ENCODE assay signal across 10 cellular contexts in genomic region chr2:238220892-238221521, GRCh38. TPM values are rescaled to one million over a fixed set of nuclear protein-coding genes. Genes with fewer than 3 reads are reported as not detected.
DNase-seq lines count a peak whose midpoint lies in the region; ATAC-seq, FAIRE-seq and TF ChIP-seq lines count a peak whose summit lies in the region.
"Had no signal": no experiment of that assay in that cellular context is flagged by ENCODE, and none has a peak within 500 bp of the region (broad histone marks: within the 10 kb centered on the region; RNA-seq: fewer than 3 reads in every experiment).

No MANE protein-coding gene starts in this region.

- intact Hi-C loops in MCF 10A (cut with micrococcal nuclease) = no loop called here
- intact Hi-C loops in activated naive CD4-positive, alpha-beta T cell treated with anti-CD3 and anti-CD28 coated beads for 36 hours (cut with micrococcal nuclease) = no loop called here

- no peak for FAIRE-seq in H54 (lab: Jason Lieb, UNC)

- POLR2A ChIA-PET in MCF 10A (lab: Yijun Ruan, JAX) = interaction anchor here (0.8 to 2.1 kb wide), 2 partner anchors 17 to 18 kb away, joined by 4 read pairs; no protein-coding TSS in a partner anchor

- H3K4me1 Mint-ChIP-seq in MCF 10A (ENCODE audit: insufficient read depth, unreplicated experiment) = no peaks in the 10 kb centered on the region
- no peaks in the 10 kb centered on the region for H3K4me1 Mint-ChIP-seq in activated naive CD4-positive, alpha-beta T cell treated with anti-CD3 and anti-CD28 coated beads for 36 hours (ENCODE audit: low read depth)
- H3K4me1 Mint-ChIP-seq: natural killer cell had no signal

- ATAC-seq in HG03469 (IDR thresholded peaks at IDR 0.05; ENCODE audit: unreplicated experiment) = no peak
- ATAC-seq: esophagus mucosa had no signal

- H3K4me3 Mint-ChIP-seq in MCF 10A (ENCODE audit: unreplicated experiment) = peak overlapping the region; percentile 28
- no peak overlapping the region for H3K4me3 Mint-ChIP-seq in activated naive CD4-positive, alpha-beta T cell treated with anti-CD3 and anti-CD28 coated beads for 36 hours
- H3K4me3 Mint-ChIP-seq: natural killer cell had no signal

- no peaks in the 10 kb centered on the region for H3K9me3 Mint-ChIP-seq in MCF 10A (ENCODE audit: unreplicated experiment)
- no peaks in the 10 kb centered on the region for H3K9me3 Mint-ChIP-seq in activated naive CD4-positive, alpha-beta T cell treated with anti-CD3 and anti-CD28 coated beads for 36 hours
- H3K9me3 Mint-ChIP-seq: natural killer cell had no signal

- TF ChIP-seq POLR2A in H54 (IDR thresholded peaks at IDR 0.05; ENCODE audit: low read depth, low read length) = peak; percentile 56

- no peaks in the 10 kb centered on the region for H3K27me3 Mint-ChIP-seq in MCF 10A (ENCODE audit: insufficient read depth, unreplicated experiment)
- peaks cover 2% of the 10 kb centered on the region for H3K27me3 Mint-ChIP-seq in activated naive CD4-positive, alpha-beta T cell treated with anti-CD3 and anti-CD28 coated beads for 36 hours (ENCODE audit: low read depth)

- CTCF ChIA-PET in MCF 10A (lab: Yijun Ruan, JAX) = no interaction called here
- CTCF ChIA-PET in activated naive CD4-positive, alpha-beta T cell treated with anti-CD3 and anti-CD28 coated beads for 36 hours (lab: Charles Lee) = interaction anchor here (1.0 to 1.5 kb wide), 2 partner anchors 8 to 82 kb away, joined by 3 to 6 read pairs; partner anchors contain the start of gene KLHL30

- no TSS peak for BruUV-seq in MCF 10A (replicated peaks; lab: Mats Ljungman, UMichigan)

- DNase-seq in C1 segment of cervical spinal cord (lab: John Stamatoyannopoulos, UW) (peak in 12 of 14 donors; percentile 15 to 92 (median 68)), H54 (ENCODE audit: insufficient read length, low spot score) (peak; percentile 60), MCF 10A (ENCODE audit: unreplicated experiment) (no peak), midbrain (lab: John Stamatoyannopoulos, UW) (peak; percentile 82), KG1 (lab: John Stamatoyannopoulos, UW) (no peak)
- no peak for DNase-seq in NK-92 treated with Interleukin-12 subunit alpha and Interleukin-12 subunit beta, amount 100 ng/mL, for 24 hours (lab: John Stamatoyannopoulos, UW)
- no peak for DNase-seq in activated naive CD4-positive, alpha-beta T cell treated with anti-CD3 and anti-CD28 coated beads for 36 hours
- DNase-seq: natural killer cell had no signal

- no peaks in the 10 kb centered on the region for H3K36me3 Mint-ChIP-seq in MCF 10A (ENCODE audit: insufficient read depth, unreplicated experiment)
- H3K36me3 Mint-ChIP-seq in activated naive CD4-positive, alpha-beta T cell treated with anti-CD3 and anti-CD28 coated beads for 36 hours (ENCODE audit: low read depth) = no peaks in the 10 kb centered on the region
- H3K36me3 Mint-ChIP-seq: natural killer cell had no signal

- TF ChIP-seq CTCF in MCF 10A (IDR thresholded peaks at IDR 0.05; ENCODE audit: unreplicated experiment) = no peak

- no peak overlapping the region for H3K27ac Mint-ChIP-seq in MCF 10A (ENCODE audit: low read depth, unreplicated experiment)
- no peak overlapping the region for H3K27ac Mint-ChIP-seq in activated naive CD4-positive, alpha-beta T cell treated with anti-CD3 and anti-CD28 coated beads for 36 hours

RNA-seq across cellular contexts. Expression of gene ILKAP, which starts 17.5 kb away (rescaled TPM):
- total RNA-seq in MCF 10A (2022) = 57.2 and 59.6 TPM in 2 replicates
- total RNA-seq in activated naive CD4-positive, alpha-beta T cell treated with anti-CD3 and anti-CD28 coated beads for 36 hours = 10 to 100 TPM; 46.6 to 46.7 TPM

RNA-seq across cellular contexts. Expression of gene HES6, which starts 18.8 kb away (rescaled TPM):
- total RNA-seq in MCF 10A (2022) = 16.8 and 19.7 TPM in 2 replicates
- 1 to 10 TPM; 3.1 to 4.0 TPM for total RNA-seq in activated naive CD4-positive, alpha-beta T cell treated with anti-CD3 and anti-CD28 coated beads for 36 hours

Comparison
In these comparisons a context has a peak if more than half of its experiments do, and no peak if none do; other contexts are left out.
1. DNase-seq: peak in C1 segment of cervical spinal cord (12 of 14), H54 (single experiment) and midbrain (single experiment); none in MCF 10A (single experiment), NK-92 treated with Interleukin-12 subunit alpha and Interleukin-12 subunit beta, amount 100 ng/mL, for 24 hours (single experiment), activated naive CD4-positive, alpha-beta T cell treated with anti-CD3 and anti-CD28 coated beads for 36 hours (single experiment) and KG1 (single experiment).